10 cellular contexts compared by ENCODE assay signal in the genomic region with DNA sequence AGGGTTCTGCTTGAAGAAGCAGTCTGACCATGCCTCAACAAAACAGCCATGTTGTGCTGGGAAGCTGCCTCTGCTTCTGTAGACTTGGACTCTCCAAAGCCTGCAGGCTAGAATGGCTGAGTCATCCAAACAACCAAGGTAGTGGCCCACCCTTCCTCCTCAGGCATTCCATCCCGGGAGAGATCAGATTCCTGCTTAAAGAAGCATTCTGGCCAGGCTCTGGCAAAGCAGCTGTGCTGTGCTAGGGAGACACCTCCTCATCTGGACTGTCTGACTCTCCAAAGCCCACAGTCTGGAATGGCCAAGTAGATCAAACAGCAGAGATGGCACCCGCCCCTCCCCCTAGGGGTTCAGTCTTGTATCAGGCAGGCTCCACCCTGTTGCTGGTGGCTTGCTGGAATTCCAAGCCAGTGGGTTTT. TPM values are rescaled to one million over a fixed set of nuclear protein-coding genes. Genes with fewer than 3 reads are reported as not detected.
DNase-seq lines count a peak whose midpoint lies in the region; ATAC-seq and TF ChIP-seq lines count a peak whose summit lies in the region.
"Had no signal": no experiment of that assay in that cellular context is flagged by ENCODE, and none has a peak within 500 bp of the region (broad histone marks: within the 10 kb centered on the region; RNA-seq: fewer than 3 reads in every experiment).

No MANE protein-coding gene starts in this region.

- H3F3A ChIP-seq in GM23338 (replicated peaks; ENCODE audit: low read depth) (no peaks in the 10 kb centered on the region), smooth muscle cell (ENCODE audit: low read depth) (peaks cover 21% of the 10 kb centered on the region)

- H3K9me3 ChIP-seq in smooth muscle cell (replicated peaks; ENCODE audit: low read depth), result no peaks in the 10 kb centered on the region
- H3K9me3 ChIP-seq in WERI-Rb-1 (ENCODE audit: severe bottlenecking), result no peaks in the 10 kb centered on the region
- H3K9me3 ChIP-seq: pancreas had no signal

- H3K36me3 ChIP-seq in GM23338 (ENCODE audit: insufficient read depth) (no peaks in the 10 kb centered on the region; the same call in 1 of the 2 replicates), smooth muscle cell (ENCODE audit: low read depth) (no peaks in the 10 kb centered on the region), WERI-Rb-1 (no peaks in the 10 kb centered on the region)
- H3K36me3 ChIP-seq: pancreas had no signal

- peak overlapping the region; percentile 91 for H2AFZ ChIP-seq in GM23338
- H2AFZ ChIP-seq in smooth muscle cell (ENCODE audit: low read depth), result no peak overlapping the region

- no peak overlapping the region for H3K27ac ChIP-seq in GM23338 (ENCODE audit: low read depth)
- H3K27ac ChIP-seq in smooth muscle cell (ENCODE audit: low read depth), result peak overlapping the region; percentile 88
- H3K27ac ChIP-seq in WERI-Rb-1, result no peak overlapping the region
- H3K27ac ChIP-seq: pancreas had no signal

- intact Hi-C loops in left colon (cut with DNase I, micrococcal nuclease), result no loop called here

- ATAC-seq in GM23338, result peak; percentile 67
- no peak for ATAC-seq in left colon
- no peak for ATAC-seq in left lobe of liver

- DNase-seq in GM23338 (ENCODE audit: low spot score) (peak; percentile 61), SK-N-DZ (ENCODE audit: low spot score) (peak; percentile 6), foreskin fibroblast (peak; percentile 89 to 95), smooth muscle cell (lab: John Stamatoyannopoulos, UW; ENCODE audit: unreplicated experiment) (no peak), left colon (no peak), WERI-Rb-1 (no peak), left lobe of liver (ENCODE audit: low spot score) (no peak)
- DNase-seq in stimulated activated CD8-positive, alpha-beta memory T cell treated with anti-CD3 and anti-CD28 coated beads, Interleukin-4, amount 100 ng/mL, for 48 hours, result no peak
- DNase-seq: erythroblast, pancreas had no signal

- H3K4me1 Mint-ChIP-seq in GM23338, result peaks cover 8% of the 10 kb centered on the region; the same call in 2 of the 3 replicates

- H4K20me1 ChIP-seq in GM23338 (replicated peaks; ENCODE audit: insufficient read depth) (no peaks in the 10 kb centered on the region), smooth muscle cell (ENCODE audit: low read depth) (no peaks in the 10 kb centered on the region)

- H3K27me3 ChIP-seq in GM23338 (ENCODE audit: insufficient read depth) (no peaks in the 10 kb centered on the region), smooth muscle cell (ENCODE audit: low read depth) (no peaks in the 10 kb centered on the region), WERI-Rb-1 (ENCODE audit: insufficient read depth, low read depth, severe bottlenecking) (no peaks in the 10 kb centered on the region)
- H3K27me3 ChIP-seq: pancreas had no signal

- H3K4me2 ChIP-seq in GM23338 (0 out of 2 replicates have a peak overlapping the region, but pooled peaks have one; percentile 35), smooth muscle cell (peak overlapping the region; percentile 50)

- H3K9me2 ChIP-seq in GM23338 (ENCODE audit: insufficient read depth), result peaks cover 11% of the 10 kb centered on the region

- H3K27me3 Mint-ChIP-seq in GM23338 (ENCODE audit: insufficient read depth, low read depth, poor library complexity), result peaks cover 3% of the 10 kb centered on the region

- H3K9ac ChIP-seq in smooth muscle cell (ENCODE audit: low read depth), result peak overlapping the region; percentile 36

- H3K79me2 ChIP-seq in GM23338 (replicated peaks; ENCODE audit: insufficient read depth) (no peaks in the 10 kb centered on the region), smooth muscle cell (ENCODE audit: low read depth) (no peaks in the 10 kb centered on the region)

- TF ChIP-seq CTCF in GM23338 (conservative IDR thresholded peaks at IDR 0.05; ENCODE audit: low read depth in 2 of 2) (no peak), foreskin fibroblast (IDR thresholded peaks at IDR 0.05; ENCODE audit: low read depth, low read length) (no peak), smooth muscle cell (IDR thresholded peaks at IDR 0.05; ENCODE audit: borderline replicate concordance, insufficient read depth, poor library complexity, severe bottlenecking) (no peak), WERI-Rb-1 (IDR thresholded peaks at IDR 0.05; ENCODE audit: low read depth, low read length) (no peak)

- H3K4me3 ChIP-seq in GM23338 (no peak overlapping the region), foreskin fibroblast (ENCODE audit: low read depth in 1 of 2, low read length in 2 of 2) (no peak overlapping the region), smooth muscle cell (no peak overlapping the region), WERI-Rb-1 (ENCODE audit: low read depth, low read length) (no peak overlapping the region)
- H3K4me3 ChIP-seq: pancreas had no signal

- H3K27ac Mint-ChIP-seq in GM23338, result peak overlapping the region; percentile 80; the same call in 1 of the 2 replicates

- H3K36me3 Mint-ChIP-seq in GM23338 (ENCODE audit: low read depth), result peaks cover 18% of the 10 kb centered on the region; the same call in 2 of the 3 replicates

- H3K9me3 Mint-ChIP-seq in GM23338, result peaks cover 23% of the 10 kb centered on the region

- H3K4me3 Mint-ChIP-seq in GM23338, result no peak overlapping the region

- no peaks in the 10 kb centered on the region; the same call in 1 of the 2 replicates for H3K4me1 ChIP-seq in GM23338 (ENCODE audit: insufficient read depth)
- peaks cover 17% of the 10 kb centered on the region for H3K4me1 ChIP-seq in smooth muscle cell (ENCODE audit: low read depth)
- H3K4me1 ChIP-seq: pancreas had no signal

- WGBS in smooth muscle cell (ENCODE audit: low lambda C conversion rate), result 44% methylated on average over 2 of the region's 2 CpGs

TF ChIP-seq in GM23338, 12 proteins besides CTCF, POLR2A, EP300 and RAD21 (continues in another document):
- TF ChIP-seq CREB1 (CRISPR knock-in tag; IDR thresholded peaks at IDR 0.05; ENCODE audit: low read depth) (no peak), NANOG (IDR thresholded peaks at IDR 0.05; ENCODE audit: borderline replicate concordance) (no peak), ZNF114 (CRISPR knock-in tag; IDR thresholded peaks at IDR 0.05) (no peak), ZNF462 (CRISPR knock-in tag; IDR thresholded peaks at IDR 0.05) (peak; percentile 45; the same call in 1 of the 2 replicates)

RNA-seq across cellular contexts. Expression of gene F3, which starts 38.3 kb away (rescaled TPM):
- total RNA-seq in GM23338 (2014; rRNA removed; shearing (Covaris generic)), result 5.1 and 9.7 TPM in 2 replicates
- polyA plus RNA-seq in GM23338 (2016; fragmentation: Nextera tagmentation; extraction: Ambion mirVana) (6.9 and 7.8 TPM in 2 replicates), smooth muscle cell (337 and 338 TPM in 2 replicates)
- polyA plus RNA-seq in SK-N-DZ (2014; cell fraction: cytosol; rRNA removed), result 0.63 and 0.78 TPM in 2 replicates
- polyA plus RNA-seq in SK-N-DZ (2014; cell fraction: nucleus; rRNA removed), result 2.5 and 5.0 TPM in 2 replicates
- total RNA-seq in smooth muscle cell (287 and 367 TPM in 2 replicates), left colon (10 to 100 TPM; 44.4 to 52.4 TPM), left lobe of liver (2.0 TPM)

Comparison
In these comparisons a context has a peak if more than half of its experiments do, and no peak if none do; other contexts are left out.
1. DNase-seq: peak in GM23338 (single experiment), SK-N-DZ (single experiment) and foreskin fibroblast (2 of 2); none in smooth muscle cell (single experiment), left colon (0 of 2), WERI-Rb-1 (single experiment), stimulated activated CD8-positive, alpha-beta memory T cell treated with anti-CD3 and anti-CD28 coated beads, Interleukin-4, amount 100 ng/mL, for 48 hours (single experiment) and left lobe of liver (single experiment).